ENCODE assay signal across 8 cellular contexts in genomic region chr20:56391596-56392281, GRCh38. TPM values are rescaled to one million over a fixed set of nuclear protein-coding genes. Genes with fewer than 3 reads are reported as not detected.
DNase-seq lines count a peak whose midpoint lies in the region; ATAC-seq and TF ChIP-seq lines count a peak whose summit lies in the region.

AURKA (minus strand) TSS chr20:56392215; CDS start chr20:56388197, 4,018 bp downstream.

- TF ChIP-seq CTCF in right atrium auricular region (IDR thresholded peaks at IDR 0.05) (no peak), spleen (IDR thresholded peaks at IDR 0.05 in 8 of 11, conservative IDR thresholded peaks at IDR 0.05 in 3 of 11) (no peak)

- peaks cover 55% of the 10 kb centered on the region for H3K4me1 Mint-ChIP-seq in activated CD8-positive, alpha-beta T cell treated with anti-CD3 and anti-CD28 coated beads, Interleukin-2, amount 10 ng/mL, durations not matched to agents 7 days and 5 days (ENCODE audit: low read depth)

- intact Hi-C loops in spleen (cut with DNase I; ENCODE audit: low total_unique reads), result no loop called here

- H3K4me3 ChIP-seq in BLaER1, result peak within 1 kb of the TSS; percentile 81
- peak within 1 kb of the TSS; percentile 82 to 92 for H3K4me3 ChIP-seq in right atrium auricular region
- H3K4me3 ChIP-seq in spleen, result peak within 1 kb of the TSS; percentile 75 to 92 (median 82)

- CTCF ChIA-PET in activated CD8-positive, alpha-beta T cell treated with anti-CD3 and anti-CD28 coated beads, Interleukin-2, amount 10 ng/mL, durations not matched to agents 7 days and 5 days (lab: Charles Lee), result interaction anchor here (1.0 to 2.4 kb wide), 7 partner anchors 10 to 143 kb away, joined by 3 to 12 read pairs (median 3); partner anchors contain the start of genes CASS4, MC3R and RTF2

- no peaks in the 10 kb centered on the region for H3K27me3 Mint-ChIP-seq in activated CD8-positive, alpha-beta T cell treated with anti-CD3 and anti-CD28 coated beads, Interleukin-2, amount 10 ng/mL, durations not matched to agents 7 days and 5 days (ENCODE audit: low read depth)

- H3K27me3 ChIP-seq in BLaER1 (no peaks in the 10 kb centered on the region), right atrium auricular region (no peaks in the 10 kb centered on the region), spleen (replicated peaks in 1 of 7) (no peaks in the 10 kb centered on the region)

- H3K9me3 ChIP-seq in BLaER1, result no peaks in the 10 kb centered on the region
- H3K9me3 ChIP-seq in right atrium auricular region, result no peaks in the 10 kb centered on the region
- no peaks in the 10 kb centered on the region for H3K9me3 ChIP-seq in spleen

- H3K36me3 ChIP-seq in BLaER1 (peaks cover 55% of the 10 kb centered on the region), right atrium auricular region (peaks cover 17% of the 10 kb centered on the region), spleen (peaks cover 0 to 44% (median 16%) of the 10 kb centered on the region in 6 donors)

- H3K36me3 Mint-ChIP-seq in activated CD8-positive, alpha-beta T cell treated with anti-CD3 and anti-CD28 coated beads, Interleukin-2, amount 10 ng/mL, durations not matched to agents 7 days and 5 days (ENCODE audit: low read depth), result peaks cover 68% of the 10 kb centered on the region

- ATAC-seq in GM19025 (IDR thresholded peaks at IDR 0.05; ENCODE audit: low read depth, unreplicated experiment) (peak; percentile 22), HG03175 (IDR thresholded peaks at IDR 0.05; ENCODE audit: unreplicated experiment) (peak; percentile 36)
- ATAC-seq in activated CD8-positive, alpha-beta T cell treated with anti-CD3 and anti-CD28 coated beads, Interleukin-2, amount 10 ng/mL, durations not matched to agents 7 days and 5 days, result peak; percentile 67

- WGBS in spleen, 5 donors, result 0 to 1% (median 1%) methylated on average over 30 to 37 of the region's 37 CpGs

- H3K4me2 ChIP-seq in BLaER1, result peak within 1 kb of the TSS; percentile 88

- H3K9ac ChIP-seq in BLaER1, result peak within 1 kb of the TSS; percentile 82

- POLR2A ChIA-PET in activated CD8-positive, alpha-beta T cell treated with anti-CD3 and anti-CD28 coated beads, Interleukin-2, amount 10 ng/mL, durations not matched to agents 7 days and 5 days (lab: Charles Lee), result interaction anchor here (0.6 to 3.2 kb wide), 25 partner anchors 9 to 1014 kb away, joined by 3 to 36 read pairs (median 4); partner anchors contain the start of genes CASS4 and RTF2

- peak; percentile 28 for DNase-seq in activated CD8-positive, alpha-beta T cell treated with anti-CD3 and anti-CD28 coated beads, Interleukin-2, amount 10 ng/mL, durations not matched to agents 7 days and 5 days
- DNase-seq in right atrium auricular region (ENCODE audit: low spot score), result no peak
- DNase-seq in spleen, result no peak
- DNase-seq in dedifferentiated amniotic fluid mesenchymal stem cell (ENCODE audit: extremely low spot score), result no peak
- no peak for DNase-seq in pons (ENCODE audit: low spot score)

- H4K20me1 ChIP-seq in BLaER1, result peaks cover 11% of the 10 kb centered on the region; the same call in 1 of the 2 replicates

- H3K27ac ChIP-seq in BLaER1, result peak within 1 kb of the TSS; percentile 84
- peak within 1 kb of the TSS; percentile 91 for H3K27ac ChIP-seq in right atrium auricular region
- H3K27ac ChIP-seq in spleen, result peak within 1 kb of the TSS; percentile 83 to 95 (median 93)

- TF ChIP-seq POLR2A in spleen (IDR thresholded peaks at IDR 0.05), result no peak

- no peak within 1 kb of the TSS for H3K27ac Mint-ChIP-seq in activated CD8-positive, alpha-beta T cell treated with anti-CD3 and anti-CD28 coated beads, Interleukin-2, amount 10 ng/mL, durations not matched to agents 7 days and 5 days

- H3K4me1 ChIP-seq in BLaER1 (peaks cover 39% of the 10 kb centered on the region), right atrium auricular region (peaks cover 0 to 24% of the 10 kb centered on the region in 2 donors), spleen (peaks cover 22 to 45% (median 31%) of the 10 kb centered on the region in 6 donors)

- no peak within 1 kb of the TSS for H3K4me3 Mint-ChIP-seq in activated CD8-positive, alpha-beta T cell treated with anti-CD3 and anti-CD28 coated beads, Interleukin-2, amount 10 ng/mL, durations not matched to agents 7 days and 5 days

- H3K9me3 Mint-ChIP-seq in activated CD8-positive, alpha-beta T cell treated with anti-CD3 and anti-CD28 coated beads, Interleukin-2, amount 10 ng/mL, durations not matched to agents 7 days and 5 days (ENCODE audit: insufficient read depth), result no peaks in the 10 kb centered on the region

RNA-seq across cellular contexts. Expression of gene AURKA, which starts in this region (rescaled TPM):
- total RNA-seq in activated CD8-positive, alpha-beta T cell treated with anti-CD3 and anti-CD28 coated beads, Interleukin-2, amount 10 ng/mL, durations not matched to agents 7 days and 5 days, result 10 to 100 TPM; 92.7 to 94.2 TPM
- total RNA-seq in right atrium auricular region (1 to 10 TPM; 2.0 to 7.6 TPM), spleen (10 to 100 TPM in 1 of 7 donors, 1 to 10 TPM in 6; 3.0 to 10.0 (median 7.5) TPM)
- 1 to 10 TPM; 1.6 to 7.2 (median 5.1) TPM for polyA plus RNA-seq in spleen

Comparison
In these comparisons a context has a peak if more than half of its experiments do, and no peak if none do; other contexts are left out.
1. RNA of gene AURKA (total RNA-seq): 92.7 to 94.2 TPM in activated CD8-positive, alpha-beta T cell treated with anti-CD3 and anti-CD28 coated beads, Interleukin-2, amount 10 ng/mL, durations not matched to agents 7 days and 5 days; 2.0 to 7.6 TPM in right atrium auricular region and 3.0 to 10.0 TPM in spleen; every median in the first group is over 4 times any median in the second.
2. Peak in every context shown above with its lines, with median percentiles within 50 percentile points of each other: H3K27ac ChIP-seq, H3K4me3 ChIP-seq and ATAC-seq.